In genomic region chr3:150771600-150771999, GRCh38 we compare ENCODE assay signal across 1 cellular context.
A peak's percentile ranks its signal among the peaks of the same experiment; 100 is the strongest.
TF ChIP-seq lines count a peak whose summit lies in the region.

No MANE protein-coding gene starts in this region.

TF ChIP-seq in HepG2, 621 proteins besides CTCF, POLR2A, EP300 and RAD21 (continued from another document):
- TF ChIP-seq, protein P1, sequence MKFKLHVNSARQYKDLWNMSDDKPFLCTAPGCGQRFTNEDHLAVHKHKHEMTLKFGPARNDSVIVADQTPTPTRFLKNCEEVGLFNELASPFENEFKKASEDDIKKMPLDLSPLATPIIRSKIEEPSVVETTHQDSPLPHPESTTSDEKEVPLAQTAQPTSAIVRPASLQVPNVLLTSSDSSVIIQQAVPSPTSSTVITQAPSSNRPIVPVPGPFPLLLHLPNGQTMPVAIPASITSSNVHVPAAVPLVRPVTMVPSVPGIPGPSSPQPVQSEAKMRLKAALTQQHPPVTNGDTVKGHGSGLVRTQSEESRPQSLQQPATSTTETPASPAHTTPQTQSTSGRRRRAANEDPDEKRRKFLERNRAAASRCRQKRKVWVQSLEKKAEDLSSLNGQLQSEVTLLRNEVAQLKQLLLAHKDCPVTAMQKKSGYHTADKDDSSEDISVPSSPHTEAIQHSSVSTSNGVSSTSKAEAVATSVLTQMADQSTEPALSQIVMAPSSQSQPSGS (CRISPR knock-in tag; IDR thresholded peaks at IDR 0.05), result no peak
- TF ChIP-seq KLF11 (CRISPR knock-in tag; IDR thresholded peaks at IDR 0.05), result no peak
- no peak for TF ChIP-seq GFI1 (CRISPR knock-in tag; IDR thresholded peaks at IDR 0.05; ENCODE audit: borderline replicate concordance)
- peak; percentile 29; the same call in 1 of the 2 replicates for TF ChIP-seq HDAC2 (CRISPR knock-in tag; IDR thresholded peaks at IDR 0.05)
- TF ChIP-seq ZSCAN22 (CRISPR knock-in tag; IDR thresholded peaks at IDR 0.05), result no peak
- TF ChIP-seq BCL6 (CRISPR knock-in tag; IDR thresholded peaks at IDR 0.05), result 0 out of 2 replicates have a peak, but pooled peaks have one; percentile 21
- TF ChIP-seq EED (CRISPR knock-in tag; IDR thresholded peaks at IDR 0.05), result no peak
- no peak for TF ChIP-seq SNAI1 (CRISPR knock-in tag; IDR thresholded peaks at IDR 0.05; ENCODE audit: borderline replicate concordance)
- peak; percentile 36; the same call in 1 of the 2 replicates for TF ChIP-seq MED1 (CRISPR knock-in tag; IDR thresholded peaks at IDR 0.05)
- TF ChIP-seq NCOA2 (CRISPR knock-in tag; IDR thresholded peaks at IDR 0.05), result no peak
- no peak for TF ChIP-seq HNRNPH1 (optimal IDR thresholded peaks at IDR 0.05; ENCODE audit: low read depth, low read length)
- 0 out of 2 replicates have a peak, but pooled peaks have one; percentile 3 for TF ChIP-seq KDM5B (CRISPR knock-in tag; IDR thresholded peaks at IDR 0.05; ENCODE audit: borderline replicate concordance)
- peak; percentile 91 for TF ChIP-seq ZNF652 (CRISPR knock-in tag; IDR thresholded peaks at IDR 0.05; ENCODE audit: borderline replicate concordance, low read depth)
- TF ChIP-seq SOX6 (IDR thresholded peaks at IDR 0.05), result no peak
- peak; percentile 47; the same call in 1 of the 2 replicates for TF ChIP-seq SOX6 (CRISPR knock-in tag; IDR thresholded peaks at IDR 0.05)
- TF ChIP-seq HNF4A (CRISPR knock-in tag; IDR thresholded peaks at IDR 0.05), result peak; percentile 42; the same call in 1 of the 2 replicates
- TF ChIP-seq, protein P2, sequence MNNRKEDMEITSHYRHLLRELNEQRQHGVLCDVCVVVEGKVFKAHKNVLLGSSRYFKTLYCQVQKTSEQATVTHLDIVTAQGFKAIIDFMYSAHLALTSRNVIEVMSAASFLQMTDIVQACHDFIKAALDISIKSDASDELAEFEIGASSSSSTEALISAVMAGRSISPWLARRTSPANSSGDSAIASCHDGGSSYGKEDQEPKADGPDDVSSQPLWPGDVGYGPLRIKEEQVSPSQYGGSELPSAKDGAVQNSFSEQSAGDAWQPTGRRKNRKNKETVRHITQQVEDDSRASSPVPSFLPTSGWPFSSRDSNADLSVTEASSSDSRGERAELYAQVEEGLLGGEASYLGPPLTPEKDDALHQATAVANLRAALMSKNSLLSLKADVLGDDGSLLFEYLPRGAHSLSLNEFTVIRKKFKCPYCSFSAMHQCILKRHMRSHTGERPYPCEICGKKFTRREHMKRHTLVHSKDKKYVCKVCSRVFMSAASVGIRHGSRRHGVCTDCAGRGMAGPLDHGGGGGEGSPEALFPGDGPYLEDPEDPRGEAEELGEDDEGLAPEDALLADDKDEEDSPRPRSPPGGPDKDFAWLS (CRISPR knock-in tag; IDR thresholded peaks at IDR 0.05; ENCODE audit: borderline replicate concordance), result no peak
- no peak; the same call in 1 of the 2 replicates for TF ChIP-seq ARID4A (CRISPR knock-in tag; IDR thresholded peaks at IDR 0.05; ENCODE audit: borderline replicate concordance)
- TF ChIP-seq, protein P3, sequence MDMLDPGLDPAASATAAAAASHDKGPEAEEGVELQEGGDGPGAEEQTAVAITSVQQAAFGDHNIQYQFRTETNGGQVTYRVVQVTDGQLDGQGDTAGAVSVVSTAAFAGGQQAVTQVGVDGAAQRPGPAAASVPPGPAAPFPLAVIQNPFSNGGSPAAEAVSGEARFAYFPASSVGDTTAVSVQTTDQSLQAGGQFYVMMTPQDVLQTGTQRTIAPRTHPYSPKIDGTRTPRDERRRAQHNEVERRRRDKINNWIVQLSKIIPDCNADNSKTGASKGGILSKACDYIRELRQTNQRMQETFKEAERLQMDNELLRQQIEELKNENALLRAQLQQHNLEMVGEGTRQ (IDR thresholded peaks at IDR 0.05; ENCODE audit: low read depth, low read length), result peak; percentile 78
- TF ChIP-seq, protein P3 (CRISPR knock-in tag; IDR thresholded peaks at IDR 0.05; ENCODE audit: borderline replicate concordance), result peak; percentile 73; the same call in 1 of the 2 replicates
- no peak for TF ChIP-seq RXRB (CRISPR knock-in tag; IDR thresholded peaks at IDR 0.05; ENCODE audit: borderline replicate concordance)
- peak; percentile 57 for TF ChIP-seq NFYB (CRISPR knock-in tag; IDR thresholded peaks at IDR 0.05)
- TF ChIP-seq SMARCE1 (IDR thresholded peaks at IDR 0.05; ENCODE audit: borderline replicate concordance), result no peak
- no peak for TF ChIP-seq ZBTB42 (CRISPR knock-in tag; IDR thresholded peaks at IDR 0.05)
- no peak for TF ChIP-seq CEBPZ (IDR thresholded peaks at IDR 0.05; ENCODE audit: low read length)
- TF ChIP-seq NR2F6 (IDR thresholded peaks at IDR 0.05), result peak; percentile 28; the same call in 1 of the 2 replicates
- no peak for TF ChIP-seq NR2F6 (CRISPR knock-in tag; IDR thresholded peaks at IDR 0.05)
- no peak for TF ChIP-seq ZNF432 (CRISPR knock-in tag; IDR thresholded peaks at IDR 0.05; ENCODE audit: borderline replicate concordance)
- TF ChIP-seq CEBPG (CRISPR knock-in tag; IDR thresholded peaks at IDR 0.05), result no peak
- TF ChIP-seq POGZ (CRISPR knock-in tag; IDR thresholded peaks at IDR 0.05), result peak; percentile 43; the same call in 1 of the 2 replicates
- no peak for TF ChIP-seq ZNF850 (CRISPR knock-in tag; conservative IDR thresholded peaks at IDR 0.05)
- TF ChIP-seq CHD2 (IDR thresholded peaks at IDR 0.05; ENCODE audit: low read depth, low read length), result no peak
- no peak for TF ChIP-seq SOX13 (IDR thresholded peaks at IDR 0.05)
- peak in 1 of 2 experiments; percentile 7; a peak in 1 of 4 replicates for TF ChIP-seq SOX13 (CRISPR knock-in tag; conservative IDR thresholded peaks at IDR 0.05 in 1 of 2, IDR thresholded peaks at IDR 0.05 in 1 of 2)
- no peak for TF ChIP-seq DNMT3B (CRISPR knock-in tag; conservative IDR thresholded peaks at IDR 0.05)
- TF ChIP-seq ZNF550 (CRISPR knock-in tag; IDR thresholded peaks at IDR 0.05; ENCODE audit: borderline replicate concordance), result no peak
- TF ChIP-seq GATAD2A (CRISPR knock-in tag; IDR thresholded peaks at IDR 0.05), result no peak
- TF ChIP-seq NR2C2 (CRISPR knock-in tag; IDR thresholded peaks at IDR 0.05; ENCODE audit: borderline replicate concordance), result 0 out of 2 replicates have a peak, but pooled peaks have one; percentile 28
- peak; percentile 68 for TF ChIP-seq NFYC (CRISPR knock-in tag; IDR thresholded peaks at IDR 0.05)
